Comparison of ENCODE assay signal across 8 cellular contexts in the genomic region with DNA sequence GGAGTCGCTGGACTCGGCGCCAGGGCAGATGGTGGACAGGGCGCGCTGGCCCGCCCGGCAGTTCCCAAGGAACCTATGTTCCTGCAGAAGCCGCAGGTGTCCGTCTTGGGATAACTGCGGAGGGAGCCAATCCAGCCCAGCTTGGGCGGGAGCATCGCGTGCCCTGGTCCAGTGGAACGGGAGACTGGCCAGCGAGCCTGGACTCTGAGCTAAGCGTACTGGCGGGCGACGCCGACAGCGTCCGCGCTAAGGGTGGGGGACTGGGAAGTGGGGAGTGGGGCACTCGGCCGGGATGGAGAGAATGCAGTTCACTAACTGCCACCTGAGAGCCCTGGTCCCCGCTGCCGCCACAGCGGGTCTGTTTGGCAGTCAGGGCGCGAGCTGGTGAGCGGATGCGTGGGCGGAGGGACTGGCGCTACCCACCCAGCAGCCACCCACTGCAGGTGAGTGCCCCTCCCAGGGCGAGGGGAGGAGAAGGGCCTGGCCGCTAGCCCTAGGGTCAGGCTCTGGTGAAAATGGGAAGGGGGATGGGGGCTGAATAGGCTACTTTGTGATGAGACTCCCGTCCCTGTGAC. TPM values are rescaled to one million over a fixed set of nuclear protein-coding genes. Genes with fewer than 3 reads are reported as not detected.
DNase-seq lines count a peak whose midpoint lies in the region; ATAC-seq, FAIRE-seq and TF ChIP-seq lines count a peak whose summit lies in the region.

No MANE protein-coding gene starts in this region.

- WGBS in A549 (ENCODE audit: missing lambda C conversion rate) = 3% methylated on average over 7 of the region's 37 CpGs

- CTCF ChIA-PET in A549 (lab: Yijun Ruan, JAX) = interaction anchor here (0.6 to 2.3 kb wide), 10 partner anchors 8 to 421 kb away, joined by 3 to 6 read pairs (median 3); no protein-coding TSS in a partner anchor

- H3K4me2 ChIP-seq in A549 = peak overlapping the region; percentile 97

- no peak for TF ChIP-seq EP300 in A549 (IDR thresholded peaks at IDR 0.05)

- intact Hi-C loops in uterus (cut with DNase I; ENCODE audit: low total_unique reads) = no loop called here

- DNase-seq in A549 (ENCODE audit: low read depth in 1 of 2, low spot score in 1 of 2) = peak in 1 of 2 experiments; percentile 28
- peak; percentile 35 for DNase-seq in NCI-H226
- no peak for DNase-seq in cardiac fibroblast (ENCODE audit: low read depth in 2 of 2)
- DNase-seq in uterus = no peak
- no peak for DNase-seq in COR-L47 (lab: John Stamatoyannopoulos, UW)
- no peak for DNase-seq in GM12892 (ENCODE audit: insufficient read length)

- no peaks in the 10 kb centered on the region for H3K9me3 ChIP-seq in A549
- no peaks in the 10 kb centered on the region for H3K9me3 ChIP-seq in mucosa of rectum (ENCODE audit: control insufficient read depth in 2 of 2, low read length in 2 of 2)
- H3K9me3 ChIP-seq in uterus = no peaks in the 10 kb centered on the region

- peak in 1 of 2 experiments; percentile 4; a peak in 1 of 6 replicates for ATAC-seq in A549
- ATAC-seq in HG02759 (IDR thresholded peaks at IDR 0.05; ENCODE audit: unreplicated experiment) = no peak

- FAIRE-seq in A549 (lab: Jason Lieb, UNC) (no peak), GM12892 (lab: Jason Lieb, UNC) (no peak)

- no peak overlapping the region for H3K9ac ChIP-seq in mucosa of rectum (ENCODE audit: low read depth in 1 of 2, low read length in 2 of 2)

- peaks cover 12 to 22% of the 10 kb centered on the region in 2 donors for H3K27me3 ChIP-seq in mucosa of rectum (ENCODE audit: control insufficient read depth in 2 of 2, insufficient read depth in 2 of 2, low read length in 2 of 2)
- no peaks in the 10 kb centered on the region for H3K27me3 ChIP-seq in uterus

- H3K27ac ChIP-seq in A549 = peak overlapping the region in 1 of 2 experiments; percentile 90; a peak in 4 of 6 replicates
- H3K27ac ChIP-seq in mucosa of rectum (ENCODE audit: low read depth in 2 of 2, low read length in 2 of 2) = no peak overlapping the region
- peak overlapping the region; percentile 91 to 92 for H3K27ac ChIP-seq in uterus

- H3K4me3 ChIP-seq in A549 (peak overlapping the region; percentile 66), cardiac fibroblast (replicated peaks in 1 of 2; ENCODE audit: low read depth in 2 of 2, low read length in 2 of 2) (peak overlapping the region; percentile 56 to 65), mucosa of rectum (ENCODE audit: low read length in 2 of 2) (peak overlapping the region; percentile 52 to 56), uterus (peak overlapping the region; percentile 49 to 61)

- TF ChIP-seq POLR2A in A549 (IDR thresholded peaks at IDR 0.05; ENCODE audit: low read length) (no peak), uterus (IDR thresholded peaks at IDR 0.05) (no peak), GM12892 (IDR thresholded peaks at IDR 0.05; ENCODE audit: low read depth, low read length) (no peak)

- H3K36me3 ChIP-seq in mucosa of rectum (ENCODE audit: control insufficient read depth in 2 of 2, insufficient read depth in 2 of 2, low read length in 2 of 2) (no peaks in the 10 kb centered on the region), uterus (no peaks in the 10 kb centered on the region)

- POLR2A ChIA-PET in A549 (lab: Yijun Ruan, JAX) = interaction anchor here (0.7 to 3.3 kb wide), 2 partner anchors 161 to 423 kb away, joined by 4 to 28 read pairs; a partner anchor contains a TSS

- TF ChIP-seq RAD21 in A549 (conservative IDR thresholded peaks at IDR 0.05 in 1 of 2, IDR thresholded peaks at IDR 0.05 in 1 of 2) = no peak

- H3K4me1 ChIP-seq in A549 = peaks cover 17% of the 10 kb centered on the region
- H3K4me1 ChIP-seq in mucosa of rectum (ENCODE audit: control insufficient read depth in 2 of 2, insufficient read depth in 2 of 2, low read length in 2 of 2) = peaks cover 4 to 15% of the 10 kb centered on the region in 2 donors
- H3K4me1 ChIP-seq in uterus = no peaks in the 10 kb centered on the region

- TF ChIP-seq CTCF in A549 (IDR thresholded peaks at IDR 0.05) (no peak), cardiac fibroblast (IDR thresholded peaks at IDR 0.05; ENCODE audit: low read depth, low read length) (no peak), uterus (IDR thresholded peaks at IDR 0.05) (no peak)

TF ChIP-seq in A549, 52 proteins besides CTCF, POLR2A, EP300 and RAD21 (continues in another document):
- no peak for TF ChIP-seq FOSL2 (IDR thresholded peaks at IDR 0.05)
- TF ChIP-seq FOSL2 (CRISPR knock-in tag; IDR thresholded peaks at IDR 0.05) = no peak
- TF ChIP-seq KDM5A (IDR thresholded peaks at IDR 0.05) = no peak
- no peak for TF ChIP-seq ZNF302 (CRISPR knock-in tag; IDR thresholded peaks at IDR 0.05)
- TF ChIP-seq, protein P1, sequence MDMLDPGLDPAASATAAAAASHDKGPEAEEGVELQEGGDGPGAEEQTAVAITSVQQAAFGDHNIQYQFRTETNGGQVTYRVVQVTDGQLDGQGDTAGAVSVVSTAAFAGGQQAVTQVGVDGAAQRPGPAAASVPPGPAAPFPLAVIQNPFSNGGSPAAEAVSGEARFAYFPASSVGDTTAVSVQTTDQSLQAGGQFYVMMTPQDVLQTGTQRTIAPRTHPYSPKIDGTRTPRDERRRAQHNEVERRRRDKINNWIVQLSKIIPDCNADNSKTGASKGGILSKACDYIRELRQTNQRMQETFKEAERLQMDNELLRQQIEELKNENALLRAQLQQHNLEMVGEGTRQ (IDR thresholded peaks at IDR 0.05) = no peak
- TF ChIP-seq MAZ (IDR thresholded peaks at IDR 0.05; ENCODE audit: borderline replicate concordance, low read depth, low read length) = no peak
- TF ChIP-seq, protein P2, sequence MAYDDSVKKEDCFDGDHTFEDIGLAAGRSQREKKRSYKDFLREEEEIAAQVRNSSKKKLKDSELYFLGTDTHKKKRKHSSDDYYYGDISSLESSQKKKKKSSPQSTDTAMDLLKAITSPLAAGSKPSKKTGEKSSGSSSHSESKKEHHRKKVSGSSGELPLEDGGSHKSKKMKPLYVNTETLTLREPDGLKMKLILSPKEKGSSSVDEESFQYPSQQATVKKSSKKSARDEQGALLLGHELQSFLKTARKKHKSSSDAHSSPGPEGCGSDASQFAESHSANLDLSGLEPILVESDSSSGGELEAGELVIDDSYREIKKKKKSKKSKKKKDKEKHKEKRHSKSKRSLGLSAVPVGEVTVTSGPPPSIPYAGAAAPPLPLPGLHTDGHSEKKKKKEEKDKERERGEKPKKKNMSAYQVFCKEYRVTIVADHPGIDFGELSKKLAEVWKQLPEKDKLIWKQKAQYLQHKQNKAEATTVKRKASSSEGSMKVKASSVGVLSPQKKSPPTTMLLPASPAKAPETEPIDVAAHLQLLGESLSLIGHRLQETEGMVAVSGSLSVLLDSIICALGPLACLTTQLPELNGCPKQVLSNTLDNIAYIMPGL (CRISPR knock-in tag; IDR thresholded peaks at IDR 0.05; ENCODE audit: borderline replicate concordance) = no peak
- no peak for TF ChIP-seq JUN (IDR thresholded peaks at IDR 0.05)
- no peak for TF ChIP-seq EHF (CRISPR knock-in tag; IDR thresholded peaks at IDR 0.05)
- TF ChIP-seq RARB (CRISPR knock-in tag; IDR thresholded peaks at IDR 0.05) = no peak
- TF ChIP-seq, protein P3, sequence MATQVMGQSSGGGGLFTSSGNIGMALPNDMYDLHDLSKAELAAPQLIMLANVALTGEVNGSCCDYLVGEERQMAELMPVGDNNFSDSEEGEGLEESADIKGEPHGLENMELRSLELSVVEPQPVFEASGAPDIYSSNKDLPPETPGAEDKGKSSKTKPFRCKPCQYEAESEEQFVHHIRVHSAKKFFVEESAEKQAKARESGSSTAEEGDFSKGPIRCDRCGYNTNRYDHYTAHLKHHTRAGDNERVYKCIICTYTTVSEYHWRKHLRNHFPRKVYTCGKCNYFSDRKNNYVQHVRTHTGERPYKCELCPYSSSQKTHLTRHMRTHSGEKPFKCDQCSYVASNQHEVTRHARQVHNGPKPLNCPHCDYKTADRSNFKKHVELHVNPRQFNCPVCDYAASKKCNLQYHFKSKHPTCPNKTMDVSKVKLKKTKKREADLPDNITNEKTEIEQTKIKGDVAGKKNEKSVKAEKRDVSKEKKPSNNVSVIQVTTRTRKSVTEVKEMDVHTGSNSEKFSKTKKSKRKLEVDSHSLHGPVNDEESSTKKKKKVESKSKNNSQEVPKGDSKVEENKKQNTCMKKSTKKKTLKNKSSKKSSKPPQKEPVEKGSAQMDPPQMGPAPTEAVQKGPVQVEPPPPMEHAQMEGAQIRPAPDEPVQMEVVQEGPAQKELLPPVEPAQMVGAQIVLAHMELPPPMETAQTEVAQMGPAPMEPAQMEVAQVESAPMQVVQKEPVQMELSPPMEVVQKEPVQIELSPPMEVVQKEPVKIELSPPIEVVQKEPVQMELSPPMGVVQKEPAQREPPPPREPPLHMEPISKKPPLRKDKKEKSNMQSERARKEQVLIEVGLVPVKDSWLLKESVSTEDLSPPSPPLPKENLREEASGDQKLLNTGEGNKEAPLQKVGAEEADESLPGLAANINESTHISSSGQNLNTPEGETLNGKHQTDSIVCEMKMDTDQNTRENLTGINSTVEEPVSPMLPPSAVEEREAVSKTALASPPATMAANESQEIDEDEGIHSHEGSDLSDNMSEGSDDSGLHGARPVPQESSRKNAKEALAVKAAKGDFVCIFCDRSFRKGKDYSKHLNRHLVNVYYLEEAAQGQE (IDR thresholded peaks at IDR 0.05) = no peak
- TF ChIP-seq TFCP2L1 (CRISPR knock-in tag; IDR thresholded peaks at IDR 0.05) = no peak
- TF ChIP-seq, protein P4, sequence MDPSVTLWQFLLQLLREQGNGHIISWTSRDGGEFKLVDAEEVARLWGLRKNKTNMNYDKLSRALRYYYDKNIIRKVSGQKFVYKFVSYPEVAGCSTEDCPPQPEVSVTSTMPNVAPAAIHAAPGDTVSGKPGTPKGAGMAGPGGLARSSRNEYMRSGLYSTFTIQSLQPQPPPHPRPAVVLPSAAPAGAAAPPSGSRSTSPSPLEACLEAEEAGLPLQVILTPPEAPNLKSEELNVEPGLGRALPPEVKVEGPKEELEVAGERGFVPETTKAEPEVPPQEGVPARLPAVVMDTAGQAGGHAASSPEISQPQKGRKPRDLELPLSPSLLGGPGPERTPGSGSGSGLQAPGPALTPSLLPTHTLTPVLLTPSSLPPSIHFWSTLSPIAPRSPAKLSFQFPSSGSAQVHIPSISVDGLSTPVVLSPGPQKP (IDR thresholded peaks at IDR 0.05; ENCODE audit: low read depth, low read length) = no peak
- no peak for TF ChIP-seq ZFP36 (IDR thresholded peaks at IDR 0.05; ENCODE audit: borderline replicate concordance, partially characterized antibody)
- no peak for TF ChIP-seq KDM1A (IDR thresholded peaks at IDR 0.05; ENCODE audit: low read depth)
- TF ChIP-seq RNF2 (IDR thresholded peaks at IDR 0.05; ENCODE audit: borderline replicate concordance, low read depth) = no peak

RNA-seq across cellular contexts. Expression of a gene that starts 1.3 kb away (rescaled TPM):
- polyA plus RNA-seq in A549 (2011; rRNA removed) (1.2 and 1.9 TPM in 2 replicates), A549 (2017; fragmentation: RNase III; extraction: RNeasy Plus Mini Kit Qiagen cat#74134 plus additional on column Dnase treatment) (2.3 to 2.5 TPM (median 2.4 TPM) in 3 replicates)
- polyA plus RNA-seq in A549 (2012; cell fraction: cytosol; rRNA removed) = 2.2 and 3.5 TPM in 2 replicates
- 11.3 and 12.6 TPM in 2 replicates for polyA plus RNA-seq in A549 (2012; cell fraction: nucleus; rRNA removed)
- 1.0 and 1.4 TPM in 2 replicates for polyA minus RNA-seq in A549 (2011; rRNA and poly(A)+ RNA removed)
- 10 to 100 TPM in 1 of 4 donors, 1 to 10 TPM in 2, under 1 TPM in 1; 0.77 to 20.6 (median 2.2) TPM for total RNA-seq in uterus
- not detected for polyA plus RNA-seq in GM12892 (2012; ENCODE audit: missing spikeins)

Comparison
In these comparisons a context has a peak if more than half of its experiments do, and no peak if none do; other contexts are left out.
1. H3K27ac ChIP-seq: peak in uterus (2 of 2); none in mucosa of rectum (0 of 2).
2. Peak in every context shown above with its lines, with median percentiles within 50 percentile points of each other: H3K4me3 ChIP-seq.